ENCODE assay signal across 8 cellular contexts in the genomic region with DNA sequence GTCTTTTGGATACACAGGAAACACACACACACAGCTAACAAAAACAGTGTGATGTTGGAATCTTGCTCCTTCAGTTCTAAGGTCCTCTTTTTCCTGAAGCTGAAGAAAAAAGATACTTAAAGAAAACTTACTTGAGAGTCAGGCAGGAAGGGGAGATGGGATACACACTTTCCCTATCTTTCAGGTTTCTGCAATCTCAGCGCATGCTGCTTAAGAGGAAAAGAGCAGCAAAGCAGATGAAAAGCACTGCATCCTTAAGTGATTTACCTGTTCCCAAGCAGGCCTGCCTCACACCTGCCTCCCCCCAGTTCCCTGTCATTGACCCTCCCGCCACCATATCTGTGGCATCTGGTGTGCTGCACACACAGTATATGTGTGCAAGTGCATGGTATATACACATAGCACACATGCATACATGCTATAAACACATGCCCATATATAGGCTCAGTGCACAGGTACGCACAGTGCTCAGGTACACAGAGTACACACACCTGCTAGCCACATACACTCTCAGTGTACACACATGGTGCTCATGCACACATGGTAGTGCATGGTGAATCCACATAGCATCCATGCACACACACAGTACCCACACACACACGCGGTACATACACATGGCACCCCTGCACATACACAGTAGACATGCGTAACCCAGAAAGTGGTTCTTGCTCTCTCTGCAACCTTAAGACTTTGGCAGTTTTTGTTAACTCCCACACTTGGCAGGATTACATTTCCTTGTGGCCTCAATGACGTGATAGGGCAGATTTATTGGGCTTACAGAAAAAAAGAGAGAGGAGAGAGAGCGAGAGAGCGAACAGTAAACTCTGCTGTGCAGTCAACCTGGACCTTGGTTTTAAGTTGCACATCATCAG.
DNase-seq lines count a peak whose midpoint lies in the region; ATAC-seq, FAIRE-seq and TF ChIP-seq lines count a peak whose summit lies in the region.

No MANE protein-coding gene starts in this region.

- no peak for FAIRE-seq in small intestine (lab: Jason Lieb, UNC)

- no peak for TF ChIP-seq CTCF in WI38 (IDR thresholded peaks at IDR 0.05; ENCODE audit: low read depth, low read length)

- no peaks in the 10 kb centered on the region for H3K27me3 ChIP-seq in small intestine (ENCODE audit: control insufficient read depth in 2 of 2, insufficient read depth in 2 of 2, low read length in 2 of 2)

- ATAC-seq in HG02981 (IDR thresholded peaks at IDR 0.05; ENCODE audit: unreplicated experiment): peak; percentile 18
- peak; percentile 45 for ATAC-seq in Right ventricle myocardium superior (ENCODE audit: poor library complexity)
- no peak for ATAC-seq in GM18870 (IDR thresholded peaks at IDR 0.05; ENCODE audit: unreplicated experiment)

- peaks cover 18 to 20% of the 10 kb centered on the region in 2 donors for H3K4me1 ChIP-seq in small intestine (ENCODE audit: control insufficient read depth in 2 of 2, insufficient read depth in 1 of 2, low read depth in 1 of 2, low read length in 1 of 2)

- H3K36me3 ChIP-seq in small intestine (ENCODE audit: control insufficient read depth in 2 of 2, insufficient read depth in 2 of 2, low read length in 2 of 2): no peaks in the 10 kb centered on the region

- WGBS in small intestine, 3 donors: 7 to 34% (median 22%) methylated on average over 9 of the region's 9 CpGs

- H3K9me3 ChIP-seq in small intestine (ENCODE audit: control insufficient read depth, low read depth): no peaks in the 10 kb centered on the region

- intact Hi-C loops in Right ventricle myocardium superior (cut with DNase I): no loop called here

- H3K4me3 ChIP-seq in WI38 (ENCODE audit: low read depth, low read length): peak overlapping the region; percentile 25
- H3K4me3 ChIP-seq in small intestine (ENCODE audit: low read depth in 1 of 2, low read length in 2 of 2): no peak overlapping the region

- DNase-seq in GM03348 (ENCODE audit: low spot score): peak; percentile 63
- no peak for DNase-seq in Right ventricle myocardium superior
- DNase-seq in small intestine: peak; percentile 95
- DNase-seq in medulla oblongata (ENCODE audit: extremely low spot score): no peak
- DNase-seq in NCI-H526 treated with DMSO at 0.1 percent for 48 hours (lab: John Stamatoyannopoulos, UW): no peak

- peak overlapping the region; percentile 90 to 95 for H3K27ac ChIP-seq in small intestine (ENCODE audit: low read depth in 1 of 2, low read length in 1 of 2)

Comparison
In these comparisons a context has a peak if more than half of its experiments do, and no peak if none do; other contexts are left out.
1. DNase-seq: peak in GM03348 (single experiment) and small intestine (single experiment); none in Right ventricle myocardium superior (single experiment), medulla oblongata (single experiment) and NCI-H526 treated with DMSO at 0.1 percent for 48 hours (single experiment).